8 cellular contexts compared by ENCODE assay signal in the genomic region with DNA sequence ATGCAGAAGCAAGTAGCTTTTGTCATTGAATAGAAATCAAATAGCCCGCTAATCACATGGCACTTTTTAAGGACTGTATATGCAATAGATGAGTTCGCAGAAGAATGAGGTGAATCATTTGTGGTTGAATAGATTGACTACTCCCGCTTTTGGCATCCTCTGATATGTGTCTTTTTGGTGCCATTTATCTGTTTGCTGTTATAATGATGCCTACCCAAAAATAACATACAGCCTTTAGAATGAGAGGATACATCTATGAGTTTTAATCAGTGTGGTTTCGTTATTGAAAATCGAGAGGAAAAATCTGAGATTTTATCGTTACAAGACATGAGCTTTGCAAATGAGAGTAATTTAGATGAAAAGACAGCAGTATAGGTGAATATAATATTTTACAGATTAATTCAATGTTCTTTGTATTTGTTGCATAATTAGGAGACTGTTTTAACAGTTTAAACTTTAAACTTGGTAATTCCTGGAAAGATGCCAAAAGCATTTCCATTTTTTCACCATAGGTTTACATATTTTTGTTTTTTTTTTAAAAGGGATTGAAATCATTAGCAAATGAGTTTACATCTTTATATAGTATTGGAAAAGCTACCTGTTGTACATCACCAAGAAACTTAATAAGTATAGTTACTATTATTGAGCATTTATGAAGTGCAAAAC. TPM values are rescaled to one million over a fixed set of nuclear protein-coding genes. Genes with fewer than 3 reads are reported as not detected.
DNase-seq lines count a peak whose midpoint lies in the region; ATAC-seq and TF ChIP-seq lines count a peak whose summit lies in the region.

No MANE protein-coding gene starts in this region.

- DNase-seq in left ventricle myocardium inferior: no peak
- no peak for DNase-seq in cardiac septum (ENCODE audit: low spot score)
- DNase-seq in fibroblast of mammary gland (ENCODE audit: low read depth): peak; percentile 40
- DNase-seq in renal cortical epithelial cell (ENCODE audit: low read depth): peak; percentile 34
- DNase-seq in globus pallidus (ENCODE audit: low spot score): no peak
- no peak for DNase-seq in LoVo (ENCODE audit: low spot score)

- peaks cover 51% of the 10 kb centered on the region for H3K4me1 Mint-ChIP-seq in T-helper 1 cell treated with Interleukin-12 subunit alpha and Interleukin-12 subunit beta and Interleukin-4 antibody, amounts not matched to agents 30 μg/mL and 1 μg/mL, for 36 hours (ENCODE audit: low read depth)

- H3K27ac ChIP-seq in left ventricle myocardium inferior (replicated peaks): peak overlapping the region; percentile 88

- H3K27me3 Mint-ChIP-seq in T-helper 1 cell treated with Interleukin-12 subunit alpha and Interleukin-12 subunit beta and Interleukin-4 antibody, amounts not matched to agents 30 μg/mL and 1 μg/mL, for 36 hours (ENCODE audit: low read depth): no peaks in the 10 kb centered on the region

- no peaks in the 10 kb centered on the region for H3K9me3 ChIP-seq in left ventricle myocardium inferior (replicated peaks)

- peak overlapping the region; percentile 91 for H3K4me3 ChIP-seq in left ventricle myocardium inferior
- peak overlapping the region; percentile 36 for H3K4me3 ChIP-seq in fibroblast of mammary gland (ENCODE audit: control insufficient read depth, low read depth, low read length)

- peak overlapping the region; percentile 79 for H3K27ac Mint-ChIP-seq in T-helper 1 cell treated with Interleukin-12 subunit alpha and Interleukin-12 subunit beta and Interleukin-4 antibody, amounts not matched to agents 30 μg/mL and 1 μg/mL, for 36 hours

- no peaks in the 10 kb centered on the region for H3K9me3 Mint-ChIP-seq in T-helper 1 cell treated with Interleukin-12 subunit alpha and Interleukin-12 subunit beta and Interleukin-4 antibody, amounts not matched to agents 30 μg/mL and 1 μg/mL, for 36 hours

- no peaks in the 10 kb centered on the region for H3K27me3 ChIP-seq in left ventricle myocardium inferior (ENCODE audit: low read depth)

- peaks cover 43% of the 10 kb centered on the region for H3K4me1 ChIP-seq in left ventricle myocardium inferior

- no peak for ATAC-seq in HG03025 (IDR thresholded peaks at IDR 0.05; ENCODE audit: low FRiP score, unreplicated experiment)

- peaks cover 54% of the 10 kb centered on the region for H3K36me3 Mint-ChIP-seq in T-helper 1 cell treated with Interleukin-12 subunit alpha and Interleukin-12 subunit beta and Interleukin-4 antibody, amounts not matched to agents 30 μg/mL and 1 μg/mL, for 36 hours (ENCODE audit: low read depth)

- TF ChIP-seq CTCF in left ventricle myocardium inferior (IDR thresholded peaks at IDR 0.05; ENCODE audit: borderline replicate concordance) (no peak), fibroblast of mammary gland (conservative IDR thresholded peaks at IDR 0.05; ENCODE audit: control insufficient read depth, insufficient read depth, low read depth, low read length) (no peak)

- peak overlapping the region; percentile 91 for H3K4me3 Mint-ChIP-seq in T-helper 1 cell treated with Interleukin-12 subunit alpha and Interleukin-12 subunit beta and Interleukin-4 antibody, amounts not matched to agents 30 μg/mL and 1 μg/mL, for 36 hours

- intact Hi-C loops in left ventricle myocardium inferior (cut with micrococcal nuclease): no loop called here
- intact Hi-C loops in cardiac septum (cut with DNase I): no loop called here

- H3K36me3 ChIP-seq in left ventricle myocardium inferior: no peaks in the 10 kb centered on the region

RNA-seq across cellular contexts. Expression of gene PDE3B, which starts 1.8 kb away (rescaled TPM):
- total RNA-seq in left ventricle myocardium inferior: 5.9 TPM
- 8.7 TPM for total RNA-seq in cardiac septum
- total RNA-seq in renal cortical epithelial cell: 0.87 and 1.3 TPM in 2 replicates

Comparison
In these comparisons a context has a peak if more than half of its experiments do, and no peak if none do; other contexts are left out.
1. DNase-seq: peak in fibroblast of mammary gland (single experiment) and renal cortical epithelial cell (single experiment); none in left ventricle myocardium inferior (single experiment), cardiac septum (single experiment), globus pallidus (single experiment) and LoVo (single experiment).